In genomic region chr2:30641765-30642341, GRCh38 we compare ENCODE assay signal across 1 cellular context.
TF ChIP-seq lines count a peak whose summit lies in the region.

No MANE protein-coding gene starts in this region.

TF ChIP-seq in GM12878, 131 proteins besides CTCF, POLR2A, EP300 and RAD21 (continued from another document):
- TF ChIP-seq PML (IDR thresholded peaks at IDR 0.05; ENCODE audit: low read length) (no peak), CHD4 (IDR thresholded peaks at IDR 0.05) (no peak), HDAC2 (IDR thresholded peaks at IDR 0.05) (no peak), IKZF2 (IDR thresholded peaks at IDR 0.05) (no peak), NR2F1 (conservative IDR thresholded peaks at IDR 0.05) (no peak), MTA2 (IDR thresholded peaks at IDR 0.05; ENCODE audit: low read depth) (peak; percentile 76), ATF7 (IDR thresholded peaks at IDR 0.05; ENCODE audit: low read depth) (peak; percentile 25; the same call in 1 of the 2 replicates), ZNF384 (IDR thresholded peaks at IDR 0.05; ENCODE audit: borderline replicate concordance, low read depth, low read length) (peak; percentile 89), FOXK2 (IDR thresholded peaks at IDR 0.05) (no peak), USF2 (IDR thresholded peaks at IDR 0.05; ENCODE audit: borderline replicate concordance, low read depth, low read length) (no peak), POLR2AphosphoS5 (IDR thresholded peaks at IDR 0.05; ENCODE audit: low read length) (no peak), BMI1 (IDR thresholded peaks at IDR 0.05; ENCODE audit: borderline replicate concordance) (no peak), RCOR1 (conservative IDR thresholded peaks at IDR 0.05; ENCODE audit: low read depth, low read length) (no peak)
